ENCODE assay signal across 1 cellular context in the genomic region with DNA sequence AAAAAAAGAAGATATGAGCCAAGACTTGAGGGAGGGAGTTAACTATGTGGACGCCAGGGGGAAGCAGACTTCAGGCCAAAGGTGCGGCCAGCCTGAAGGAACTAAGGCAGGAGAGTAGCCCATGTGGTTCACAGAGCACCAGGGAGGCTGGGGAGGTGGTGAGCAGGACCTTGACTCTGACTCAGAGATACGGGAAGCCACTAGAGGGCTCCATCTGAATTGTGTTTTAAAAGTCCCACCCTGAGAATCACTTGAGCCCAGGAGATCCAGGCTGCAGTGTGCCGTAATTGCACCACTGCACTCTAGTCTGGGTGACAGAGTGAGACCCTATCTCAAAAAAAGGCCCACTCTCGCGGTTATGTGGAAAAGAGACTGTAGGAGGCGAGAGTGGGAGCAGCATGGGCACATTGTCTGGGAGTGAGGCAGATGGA.
TF ChIP-seq lines count a peak whose summit lies in the region.

No MANE protein-coding gene starts in this region.

TF ChIP-seq in GM23338, 12 proteins besides CTCF, POLR2A, EP300 and RAD21 (continued from another document):
- TF ChIP-seq, protein P1, sequence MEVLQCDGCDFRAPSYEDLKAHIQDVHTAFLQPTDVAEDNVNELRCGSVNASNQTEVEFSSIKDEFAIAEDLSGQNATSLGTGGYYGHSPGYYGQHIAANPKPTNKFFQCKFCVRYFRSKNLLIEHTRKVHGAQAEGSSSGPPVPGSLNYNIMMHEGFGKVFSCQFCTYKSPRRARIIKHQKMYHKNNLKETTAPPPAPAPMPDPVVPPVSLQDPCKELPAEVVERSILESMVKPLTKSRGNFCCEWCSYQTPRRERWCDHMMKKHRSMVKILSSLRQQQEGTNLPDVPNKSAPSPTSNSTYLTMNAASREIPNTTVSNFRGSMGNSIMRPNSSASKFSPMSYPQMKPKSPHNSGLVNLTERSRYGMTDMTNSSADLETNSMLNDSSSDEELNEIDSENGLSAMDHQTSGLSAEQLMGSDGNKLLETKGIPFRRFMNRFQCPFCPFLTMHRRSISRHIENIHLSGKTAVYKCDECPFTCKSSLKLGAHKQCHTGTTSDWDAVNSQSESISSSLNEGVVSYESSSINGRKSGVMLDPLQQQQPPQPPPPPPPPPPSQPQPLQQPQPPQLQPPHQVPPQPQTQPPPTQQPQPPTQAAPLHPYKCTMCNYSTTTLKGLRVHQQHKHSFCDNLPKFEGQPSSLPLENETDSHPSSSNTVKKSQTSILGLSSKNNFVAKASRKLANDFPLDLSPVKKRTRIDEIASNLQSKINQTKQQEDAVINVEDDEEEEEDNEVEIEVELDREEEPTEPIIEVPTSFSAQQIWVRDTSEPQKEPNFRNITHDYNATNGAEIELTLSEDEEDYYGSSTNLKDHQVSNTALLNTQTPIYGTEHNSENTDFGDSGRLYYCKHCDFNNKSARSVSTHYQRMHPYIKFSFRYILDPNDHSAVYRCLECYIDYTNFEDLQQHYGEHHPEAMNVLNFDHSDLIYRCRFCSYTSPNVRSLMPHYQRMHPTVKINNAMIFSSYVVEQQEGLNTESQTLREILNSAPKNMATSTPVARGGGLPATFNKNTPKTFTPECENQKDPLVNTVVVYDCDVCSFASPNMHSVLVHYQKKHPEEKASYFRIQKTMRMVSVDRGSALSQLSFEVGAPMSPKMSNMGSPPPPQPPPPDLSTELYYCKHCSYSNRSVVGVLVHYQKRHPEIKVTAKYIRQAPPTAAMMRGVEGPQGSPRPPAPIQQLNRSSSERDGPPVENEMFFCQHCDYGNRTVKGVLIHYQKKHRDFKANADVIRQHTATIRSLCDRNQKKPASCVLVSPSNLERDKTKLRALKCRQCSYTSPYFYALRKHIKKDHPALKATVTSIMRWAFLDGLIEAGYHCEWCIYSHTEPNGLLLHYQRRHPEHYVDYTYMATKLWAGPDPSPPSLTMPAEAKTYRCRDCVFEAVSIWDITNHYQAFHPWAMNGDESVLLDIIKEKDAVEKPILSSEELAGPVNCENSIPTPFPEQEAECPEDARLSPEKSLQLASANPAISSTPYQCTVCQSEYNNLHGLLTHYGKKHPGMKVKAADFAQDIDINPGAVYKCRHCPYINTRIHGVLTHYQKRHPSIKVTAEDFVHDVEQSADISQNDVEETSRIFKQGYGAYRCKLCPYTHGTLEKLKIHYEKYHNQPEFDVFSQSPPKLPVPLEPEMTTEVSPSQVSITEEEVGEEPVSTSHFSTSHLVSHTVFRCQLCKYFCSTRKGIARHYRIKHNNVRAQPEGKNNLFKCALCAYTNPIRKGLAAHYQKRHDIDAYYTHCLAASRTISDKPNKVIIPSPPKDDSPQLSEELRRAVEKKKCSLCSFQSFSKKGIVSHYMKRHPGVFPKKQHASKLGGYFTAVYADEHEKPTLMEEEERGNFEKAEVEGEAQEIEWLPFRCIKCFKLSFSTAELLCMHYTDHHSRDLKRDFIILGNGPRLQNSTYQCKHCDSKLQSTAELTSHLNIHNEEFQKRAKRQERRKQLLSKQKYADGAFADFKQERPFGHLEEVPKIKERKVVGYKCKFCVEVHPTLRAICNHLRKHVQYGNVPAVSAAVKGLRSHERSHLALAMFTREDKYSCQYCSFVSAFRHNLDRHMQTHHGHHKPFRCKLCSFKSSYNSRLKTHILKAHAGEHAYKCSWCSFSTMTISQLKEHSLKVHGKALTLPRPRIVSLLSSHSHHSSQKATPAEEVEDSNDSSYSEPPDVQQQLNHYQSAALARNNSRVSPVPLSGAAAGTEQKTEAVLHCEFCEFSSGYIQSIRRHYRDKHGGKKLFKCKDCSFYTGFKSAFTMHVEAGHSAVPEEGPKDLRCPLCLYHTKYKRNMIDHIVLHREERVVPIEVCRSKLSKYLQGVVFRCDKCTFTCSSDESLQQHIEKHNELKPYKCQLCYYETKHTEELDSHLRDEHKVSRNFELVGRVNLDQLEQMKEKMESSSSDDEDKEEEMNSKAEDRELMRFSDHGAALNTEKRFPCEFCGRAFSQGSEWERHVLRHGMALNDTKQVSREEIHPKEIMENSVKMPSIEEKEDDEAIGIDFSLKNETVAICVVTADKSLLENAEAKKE (CRISPR knock-in tag; IDR thresholded peaks at IDR 0.05) = peak; percentile 62; the same call in 1 of the 2 replicates
